1 cellular context compared by ENCODE assay signal in the genomic region with DNA sequence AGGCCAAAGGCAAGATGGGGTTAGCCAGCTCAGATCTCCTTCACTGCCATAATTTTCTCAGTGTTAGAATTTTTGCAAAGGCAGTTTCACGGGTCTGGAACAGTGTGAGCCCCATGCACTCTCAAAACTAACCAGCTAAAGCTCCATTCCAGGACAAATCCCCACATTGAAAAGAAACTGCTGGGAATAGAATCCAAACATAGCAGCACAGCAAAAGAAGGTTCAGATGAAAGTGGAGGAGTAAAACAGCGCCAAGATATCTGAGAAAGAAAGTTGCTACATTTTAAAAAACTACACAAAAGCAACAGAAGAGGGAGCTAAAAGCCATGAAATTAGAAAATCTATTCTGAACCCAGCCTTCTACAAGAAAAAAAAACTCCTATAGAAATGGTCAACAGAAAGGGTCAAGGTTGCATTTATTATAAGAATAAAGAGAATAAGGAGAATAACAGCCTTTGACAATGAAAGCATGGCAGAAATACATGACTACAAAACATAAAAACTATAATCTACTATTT.
TF ChIP-seq lines count a peak whose summit lies in the region.

No MANE protein-coding gene starts in this region.

TF ChIP-seq in H1, 55 proteins besides CTCF, POLR2A, EP300 and RAD21:
- TF ChIP-seq HDAC6 (IDR thresholded peaks at IDR 0.05; ENCODE audit: low read depth, low read length) (no peak), CHD2 (IDR thresholded peaks at IDR 0.05; ENCODE audit: low read length) (no peak), RNF2 (IDR thresholded peaks at IDR 0.05; ENCODE audit: borderline replicate concordance, low read depth, low read length, missing control alignments, poor library complexity, severe bottlenecking) (no peak), JUND (IDR thresholded peaks at IDR 0.05; ENCODE audit: low read length) (no peak), BACH1 (IDR thresholded peaks at IDR 0.05; ENCODE audit: low read length) (no peak), ASH2L (IDR thresholded peaks at IDR 0.05; ENCODE audit: low read length) (no peak)
TF ChIP-seq in H1: peak in this region for 0.
